ENCODE assay signal across 19 cellular contexts in genomic region chr20:9186396-9186795, GRCh38.
A peak's percentile ranks its signal among the peaks of the same experiment; 100 is the strongest.
DNase-seq lines count a peak whose midpoint lies in the region; FAIRE-seq and TF ChIP-seq lines count a peak whose summit lies in the region.
"Had no signal": no experiment of that assay in that cellular context is flagged by ENCODE, and none has a peak within 500 bp of the region (broad histone marks: within the 10 kb centered on the region; RNA-seq: fewer than 3 reads in every experiment).

No MANE protein-coding gene starts in this region.

- H3K27ac Mint-ChIP-seq in astrocyte (ENCODE audit: unreplicated experiment) = peak overlapping the region; percentile 72
- H3K27ac Mint-ChIP-seq: CD8-positive, alpha-beta T cell; T-helper 2 cell treated with Interferon-gamma antibody and Interleukin-4, amounts not matched to agents 5 μg/mL and 100 μg/mL, for 36 hours had no signal

- TF ChIP-seq CTCF in astrocyte (IDR thresholded peaks at IDR 0.05; ENCODE audit: insufficient read depth, low read depth, low read length) (no peak), smooth muscle cell (IDR thresholded peaks at IDR 0.05; ENCODE audit: borderline replicate concordance, insufficient read depth, poor library complexity, severe bottlenecking) (no peak), D721Med (IDR thresholded peaks at IDR 0.05; ENCODE audit: insufficient read depth, missing control alignments) (no peak), RWPE1 (conservative IDR thresholded peaks at IDR 0.05; ENCODE audit: low read depth) (no peak)

- H3K9ac ChIP-seq in astrocyte (ENCODE audit: low read length) (no peak overlapping the region), smooth muscle cell (ENCODE audit: low read depth) (no peak overlapping the region)
- H3K9ac ChIP-seq: BLaER1 had no signal

- peaks cover 10% of the 10 kb centered on the region for H3K4me1 ChIP-seq in astrocyte (ENCODE audit: insufficient read depth, low read length)
- peaks cover 9% of the 10 kb centered on the region for H3K4me1 ChIP-seq in smooth muscle cell (ENCODE audit: low read depth)
- H3K4me1 ChIP-seq: BLaER1, SJCRH30 had no signal

- no peaks in the 10 kb centered on the region for H3F3A ChIP-seq in smooth muscle cell (ENCODE audit: low read depth)

- H3K4me3 Mint-ChIP-seq in astrocyte (ENCODE audit: unreplicated experiment) = no peak overlapping the region
- H3K4me3 Mint-ChIP-seq: CD8-positive, alpha-beta T cell; T-helper 2 cell treated with Interferon-gamma antibody and Interleukin-4, amounts not matched to agents 5 μg/mL and 100 μg/mL, for 36 hours had no signal

- FAIRE-seq in astrocyte (lab: Jason Lieb, UNC) (no peak), D721Med (lab: Jason Lieb, UNC) (no peak)
- FAIRE-seq: A204.1, GM12892, HTR-8/SVneo had no signal

- H3K4me1 Mint-ChIP-seq in astrocyte (ENCODE audit: low read depth, unreplicated experiment) = peaks cover 22% of the 10 kb centered on the region

- DNase-seq in NCI-H345 (lab: John Stamatoyannopoulos, UW) (peak; percentile 38), NCI-H345 treated with DMSO at 0.1 percent for 48 hours (lab: John Stamatoyannopoulos, UW; ENCODE audit: unreplicated experiment) (no peak), NCI-H69 (lab: John Stamatoyannopoulos, UW) (peak; percentile 74), astrocyte (ENCODE audit: low read depth) (no peak), smooth muscle cell (lab: John Stamatoyannopoulos, UW; ENCODE audit: unreplicated experiment) (no peak), D721Med (ENCODE audit: insufficient read length, low spot score) (no peak), activated gamma-delta T cell (lab: John Stamatoyannopoulos, UW) (no peak), RWPE1 (ENCODE audit: low spot score) (no peak)
- DNase-seq: CD8-positive, alpha-beta T cell; MV-4-11; NK-92 treated with Interleukin-12 subunit alpha and Interleukin-12 subunit beta, amount 100 ng/mL, for 24 hours; RPMI8226; SJCRH30 had no signal

- CTCF ChIA-PET in RWPE1 (lab: Yijun Ruan, JAX) = interaction anchor here (0.6 kb wide), 1 partner anchor 39 kb away, joined by 3 read pairs; no protein-coding TSS in a partner anchor

- H3K9me3 ChIP-seq in astrocyte (ENCODE audit: insufficient read depth, low read depth, low read length) = no peaks in the 10 kb centered on the region
- H3K9me3 ChIP-seq in smooth muscle cell (replicated peaks; ENCODE audit: low read depth) = no peaks in the 10 kb centered on the region
- H3K9me3 ChIP-seq: BLaER1, SJCRH30 had no signal

- H2AFZ ChIP-seq in astrocyte (ENCODE audit: low read depth, low read length) (no peak overlapping the region), smooth muscle cell (ENCODE audit: low read depth) (no peak overlapping the region)

- H3K36me3 Mint-ChIP-seq in astrocyte (ENCODE audit: low read depth, unreplicated experiment) = peaks cover 7% of the 10 kb centered on the region
- H3K36me3 Mint-ChIP-seq: CD8-positive, alpha-beta T cell had no signal

- H3K27ac ChIP-seq in astrocyte (ENCODE audit: low read depth, low read length) (no peak overlapping the region), smooth muscle cell (ENCODE audit: low read depth) (peak overlapping the region; percentile 62), RWPE1 (no peak overlapping the region)
- H3K27ac ChIP-seq: BLaER1, HL-60, SJCRH30 had no signal

- H4K20me1 ChIP-seq in astrocyte (ENCODE audit: insufficient read depth, low read length) (no peaks in the 10 kb centered on the region), smooth muscle cell (ENCODE audit: low read depth) (no peaks in the 10 kb centered on the region)
- H4K20me1 ChIP-seq: BLaER1 had no signal

- H3K27me3 Mint-ChIP-seq in astrocyte (ENCODE audit: low read depth, unreplicated experiment) = no peaks in the 10 kb centered on the region

- no peaks in the 10 kb centered on the region for H3K9me3 Mint-ChIP-seq in astrocyte (ENCODE audit: unreplicated experiment)
- H3K9me3 Mint-ChIP-seq: CD8-positive, alpha-beta T cell had no signal

- H3K36me3 ChIP-seq in astrocyte (ENCODE audit: insufficient read depth, low read length) (no peaks in the 10 kb centered on the region), smooth muscle cell (ENCODE audit: low read depth) (no peaks in the 10 kb centered on the region)
- H3K36me3 ChIP-seq: BLaER1, SJCRH30 had no signal

- WGBS in smooth muscle cell (ENCODE audit: low lambda C conversion rate) = 54% methylated on average over 5 of the region's 5 CpGs

- H3K4me3 ChIP-seq in astrocyte (ENCODE audit: insufficient read depth, low read depth, low read length) = no peak overlapping the region
- no peak overlapping the region for H3K4me3 ChIP-seq in smooth muscle cell
- H3K4me3 ChIP-seq: BLaER1, SJCRH30 had no signal

- POLR2A ChIA-PET in RWPE1 (lab: Yijun Ruan, JAX; ENCODE audit: low non-redundant PET) = no interaction called here

- H3K27me3 ChIP-seq in astrocyte (ENCODE audit: insufficient read depth, low read length) (no peaks in the 10 kb centered on the region), smooth muscle cell (ENCODE audit: low read depth) (no peaks in the 10 kb centered on the region)
- H3K27me3 ChIP-seq: BLaER1, SJCRH30 had no signal

- H3K4me2 ChIP-seq in astrocyte (ENCODE audit: low read length) (no peak overlapping the region), smooth muscle cell (peak overlapping the region; percentile 59)
- H3K4me2 ChIP-seq: BLaER1 had no signal

- H3K79me2 ChIP-seq in astrocyte (ENCODE audit: insufficient read depth, low read length) (no peaks in the 10 kb centered on the region), smooth muscle cell (ENCODE audit: low read depth) (no peaks in the 10 kb centered on the region)

Comparison
In these comparisons a context has a peak if more than half of its experiments do, and no peak if none do; other contexts are left out.
1. DNase-seq: peak in NCI-H345 (single experiment) and NCI-H69 (single experiment); none in NCI-H345 treated with DMSO at 0.1 percent for 48 hours (single experiment), astrocyte (single experiment), smooth muscle cell (single experiment), D721Med (single experiment), activated gamma-delta T cell (single experiment) and RWPE1 (single experiment).